8 cellular contexts compared by ENCODE assay signal in genomic region chr4:25914670-25915358, GRCh38. TPM values are rescaled to one million over a fixed set of nuclear protein-coding genes. Genes with fewer than 3 reads are reported as not detected.
DNase-seq lines count a peak whose midpoint lies in the region; ATAC-seq lines count a peak whose summit lies in the region.

No MANE protein-coding gene starts in this region.

- peaks cover 2% of the 10 kb centered on the region for H3K36me3 Mint-ChIP-seq in activated CD4-positive, alpha-beta T cell treated with anti-CD3 and anti-CD28 coated beads, Interleukin-2, amount 10 ng/mL, durations not matched to agents 7 days and 5 days (ENCODE audit: low read depth)

- H3K27me3 Mint-ChIP-seq in activated CD4-positive, alpha-beta T cell treated with anti-CD3 and anti-CD28 coated beads, Interleukin-2, amount 10 ng/mL, durations not matched to agents 7 days and 5 days, result peaks cover 3% of the 10 kb centered on the region

- peak overlapping the region; percentile 84 for H3K4me3 Mint-ChIP-seq in activated CD4-positive, alpha-beta T cell treated with anti-CD3 and anti-CD28 coated beads, Interleukin-2, amount 10 ng/mL, durations not matched to agents 7 days and 5 days

- H3K27ac ChIP-seq in SJSA1 (peak overlapping the region; percentile 80), skeletal muscle tissue (ENCODE audit: low read depth, low read length) (peak overlapping the region; percentile 80)

- H3K4me3 ChIP-seq in SJSA1 (peak overlapping the region; percentile 78), skeletal muscle tissue (ENCODE audit: low read length in 3 of 3) (peak overlapping the region; percentile 67 to 98 (median 92))

- CTCF ChIA-PET in activated CD4-positive, alpha-beta T cell treated with anti-CD3 and anti-CD28 coated beads, Interleukin-2, amount 10 ng/mL, durations not matched to agents 7 days and 5 days (lab: Charles Lee), result interaction anchor here (1.3 to 2.1 kb wide), 2 partner anchors 9 to 51 kb away, joined by 3 to 5 read pairs; no protein-coding TSS in a partner anchor

- peak overlapping the region; percentile 93 for H3K27ac Mint-ChIP-seq in activated CD4-positive, alpha-beta T cell treated with anti-CD3 and anti-CD28 coated beads, Interleukin-2, amount 10 ng/mL, durations not matched to agents 7 days and 5 days

- H3K4me1 ChIP-seq in SJSA1 (replicated peaks), result peaks cover 14% of the 10 kb centered on the region
- peaks cover 11 to 22% (median 17%) of the 10 kb centered on the region in 3 donors for H3K4me1 ChIP-seq in skeletal muscle tissue (ENCODE audit: control insufficient read depth in 3 of 3, insufficient read depth in 3 of 3, low read length in 3 of 3)

- H3K36me3 ChIP-seq in SJSA1, result peaks cover 5% of the 10 kb centered on the region
- H3K36me3 ChIP-seq in skeletal muscle tissue (ENCODE audit: control insufficient read depth in 3 of 3, insufficient read depth in 3 of 3, low read length in 3 of 3), result peaks cover 0 to 2% (median 0%) of the 10 kb centered on the region in 3 donors

- H3K4me1 Mint-ChIP-seq in activated CD4-positive, alpha-beta T cell treated with anti-CD3 and anti-CD28 coated beads, Interleukin-2, amount 10 ng/mL, durations not matched to agents 7 days and 5 days, result peaks cover 25% of the 10 kb centered on the region

- H3K9me3 Mint-ChIP-seq in activated CD4-positive, alpha-beta T cell treated with anti-CD3 and anti-CD28 coated beads, Interleukin-2, amount 10 ng/mL, durations not matched to agents 7 days and 5 days, result no peaks in the 10 kb centered on the region

- in situ Hi-C loops in KBM-7 (cut with MboI; ENCODE audit: low pct_unique_long_range_greater_than_20kb, low sequenced_read_pairs), result no loop called here

- peak overlapping the region; percentile 60 to 95 (median 73) for H3K9ac ChIP-seq in skeletal muscle tissue (ENCODE audit: low read depth in 1 of 3, low read length in 3 of 3)

- ATAC-seq in GM18907 (IDR thresholded peaks at IDR 0.05; ENCODE audit: unreplicated experiment), result no peak
- ATAC-seq in GM18502 (IDR thresholded peaks at IDR 0.05; ENCODE audit: poor library complexity, unreplicated experiment), result no peak

- no peak for DNase-seq in activated CD4-positive, alpha-beta T cell treated with anti-CD3 and anti-CD28 coated beads, Interleukin-2, amount 10 ng/mL, durations not matched to agents 7 days and 5 days
- DNase-seq in activated CD4-positive, alpha-beta T cell treated with anti-CD3 and anti-CD28 coated beads, Interleukin-2, amount 50 U/mL, for 1 hour, result no peak
- peak in 1 of 2 experiments; percentile 3 for DNase-seq in SJSA1 (ENCODE audit: low read depth in 1 of 2, low spot score in 2 of 2)
- peak; percentile 25 for DNase-seq in fibroblast of peridontal ligament (ENCODE audit: extremely low read depth)
- DNase-seq in KBM-7, result no peak

- H3K27me3 ChIP-seq in SJSA1 (replicated peaks), result no peaks in the 10 kb centered on the region
- no peaks in the 10 kb centered on the region for H3K27me3 ChIP-seq in skeletal muscle tissue (ENCODE audit: control insufficient read depth in 3 of 3, insufficient read depth in 3 of 3, low read length in 3 of 3)

- POLR2A ChIA-PET in activated CD4-positive, alpha-beta T cell treated with anti-CD3 and anti-CD28 coated beads, Interleukin-2, amount 10 ng/mL, durations not matched to agents 7 days and 5 days (lab: Charles Lee), result no interaction called here

- H3K9me3 ChIP-seq in SJSA1 (replicated peaks) (no peaks in the 10 kb centered on the region), skeletal muscle tissue (ENCODE audit: control insufficient read depth in 3 of 3, low read length in 3 of 3) (no peaks in the 10 kb centered on the region)

RNA-seq across cellular contexts. Expression of gene SMIM20, which starts 0.8 kb away (rescaled TPM):
- 10 to 100 TPM; 12.2 TPM for total RNA-seq in activated CD4-positive, alpha-beta T cell treated with anti-CD3 and anti-CD28 coated beads, Interleukin-2, amount 10 ng/mL, durations not matched to agents 7 days and 5 days
- 16.0 and 34.8 TPM in 2 replicates for total RNA-seq in SJSA1 (2014; rRNA removed; shearing (Covaris generic))
- total RNA-seq in skeletal muscle tissue, result 27.1 TPM

RNA-seq across cellular contexts. Expression of gene SEL1L3, which starts 52.0 kb away (rescaled TPM):
- 10 to 100 TPM; 47.6 to 63.4 TPM for total RNA-seq in activated CD4-positive, alpha-beta T cell treated with anti-CD3 and anti-CD28 coated beads, Interleukin-2, amount 10 ng/mL, durations not matched to agents 7 days and 5 days
- 39.3 and 65.1 TPM in 2 replicates for total RNA-seq in SJSA1 (2014; rRNA removed; shearing (Covaris generic))
- total RNA-seq in skeletal muscle tissue, result 18.3 TPM
